Comparison of ENCODE assay signal across 2 cellular contexts in the genomic region with DNA sequence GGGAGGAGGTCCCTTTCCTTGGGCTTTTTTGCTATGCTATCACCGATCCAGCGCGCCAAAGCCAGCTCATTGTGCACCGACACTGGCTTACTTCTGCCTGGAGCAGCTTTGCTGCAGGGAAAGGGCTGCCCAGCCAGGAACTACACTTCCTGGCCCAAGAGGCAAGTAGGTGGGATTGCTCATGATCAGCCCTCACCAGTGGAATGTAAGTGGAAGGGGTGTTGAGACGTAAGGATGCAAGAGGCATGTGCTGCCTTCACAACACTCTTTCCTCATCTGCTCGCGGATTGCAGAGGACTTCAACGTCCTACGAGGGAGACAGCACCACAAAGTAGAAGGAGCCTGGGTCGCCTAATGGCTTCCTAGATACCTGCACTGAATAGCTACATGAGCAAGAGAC.
TF ChIP-seq lines count a peak whose summit lies in the region.

No MANE protein-coding gene starts in this region.

TF ChIP-seq in IMR-90, 13 proteins besides CTCF, POLR2A, EP300 and RAD21:
- TF ChIP-seq, protein P1, sequence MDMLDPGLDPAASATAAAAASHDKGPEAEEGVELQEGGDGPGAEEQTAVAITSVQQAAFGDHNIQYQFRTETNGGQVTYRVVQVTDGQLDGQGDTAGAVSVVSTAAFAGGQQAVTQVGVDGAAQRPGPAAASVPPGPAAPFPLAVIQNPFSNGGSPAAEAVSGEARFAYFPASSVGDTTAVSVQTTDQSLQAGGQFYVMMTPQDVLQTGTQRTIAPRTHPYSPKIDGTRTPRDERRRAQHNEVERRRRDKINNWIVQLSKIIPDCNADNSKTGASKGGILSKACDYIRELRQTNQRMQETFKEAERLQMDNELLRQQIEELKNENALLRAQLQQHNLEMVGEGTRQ (IDR thresholded peaks at IDR 0.05; ENCODE audit: low read depth, low read length), result no peak
- TF ChIP-seq MAFK (IDR thresholded peaks at IDR 0.05; ENCODE audit: low read depth, low read length) (no peak), NFE2L2 (IDR thresholded peaks at IDR 0.05; ENCODE audit: low read depth, low read length) (no peak)
TF ChIP-seq in IMR-90: peak in this region for 0.

TF ChIP-seq in endothelial cell of umbilical vein, 7 proteins besides CTCF, POLR2A, EP300 and RAD21:
- TF ChIP-seq JUN (IDR thresholded peaks at IDR 0.05; ENCODE audit: borderline replicate concordance, insufficient read depth, insufficient read length, low read depth) (no peak), FOS (IDR thresholded peaks at IDR 0.05; ENCODE audit: borderline replicate concordance, insufficient read depth, low read length) (no peak)
